ENCODE assay signal across 1 cellular context in the genomic region with DNA sequence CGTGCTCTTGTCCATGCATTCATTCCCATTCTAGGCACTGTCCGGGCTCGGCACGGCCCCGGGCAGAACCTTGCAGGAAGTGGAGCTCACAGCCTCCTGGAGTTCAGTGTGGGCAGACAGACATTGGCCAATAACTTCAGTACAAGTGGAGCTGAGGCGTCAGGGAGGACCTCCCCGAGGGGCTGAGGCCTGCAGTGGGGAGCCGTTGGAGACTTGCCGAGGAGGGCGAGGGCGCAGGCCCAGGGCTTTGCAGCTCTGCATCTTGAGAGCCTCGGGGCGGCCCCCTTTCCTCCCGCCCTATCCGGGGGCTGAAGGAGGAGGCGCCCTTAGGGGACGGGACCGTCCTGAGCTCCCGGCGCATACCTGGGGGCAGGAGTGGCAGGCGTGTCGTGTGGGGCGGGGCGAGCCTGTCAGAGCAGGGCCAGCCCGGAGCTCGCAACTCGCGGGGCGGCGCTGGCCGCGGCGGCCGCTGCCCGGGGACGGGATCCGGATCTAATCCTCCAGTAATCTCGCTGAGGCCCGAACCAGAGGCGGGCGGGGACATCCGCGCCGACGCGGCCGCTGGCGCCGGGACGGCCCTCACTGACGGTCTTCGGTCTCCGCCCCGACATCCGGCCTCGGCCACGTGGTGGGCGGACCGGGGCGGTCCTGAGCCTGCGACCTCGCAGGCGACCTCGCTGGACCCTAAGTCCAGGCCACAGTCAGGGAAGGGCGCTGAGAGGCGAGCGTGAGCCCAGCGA.
TF ChIP-seq lines count a peak whose summit lies in the region.

ACY1 (plus strand) TSS at position 698 of the 740 bp plus-strand sequence. CDS start 530 bp downstream, outside the sequence.

TF ChIP-seq in K562, 482 proteins besides CTCF, POLR2A, EP300 and RAD21 (continued from another document and continues in another):
- TF ChIP-seq PYGO2 (tag; IDR thresholded peaks at IDR 0.05), result no peak
- TF ChIP-seq ZNF444 (CRISPR knock-in tag; IDR thresholded peaks at IDR 0.05), result no peak
- TF ChIP-seq ZNF134 (CRISPR knock-in tag; conservative IDR thresholded peaks at IDR 0.05), result no peak
- peak; percentile 87 for TF ChIP-seq ZFX (CRISPR knock-in tag; IDR thresholded peaks at IDR 0.05)
- TF ChIP-seq NCOA6 (IDR thresholded peaks at IDR 0.05), result no peak
- no peak for TF ChIP-seq KAT2B (IDR thresholded peaks at IDR 0.05; ENCODE audit: low read depth, low read length)
- no peak for TF ChIP-seq ZNF184 (CRISPR knock-in tag; IDR thresholded peaks at IDR 0.05)
- TF ChIP-seq ZFP30 (CRISPR knock-in tag; IDR thresholded peaks at IDR 0.05; ENCODE audit: borderline replicate concordance), result no peak
- peak; percentile 75 to 76 for TF ChIP-seq E2F6 (IDR thresholded peaks at IDR 0.05; ENCODE audit: borderline replicate concordance in 1 of 2, extremely low read depth in 1 of 2, insufficient read depth in 1 of 2, insufficient read length in 1 of 2, low read depth in 1 of 2, low read length in 1 of 2, poor library complexity in 1 of 2, severe bottlenecking in 1 of 2)
- no peak for TF ChIP-seq EHMT2 (IDR thresholded peaks at IDR 0.05)
- TF ChIP-seq, protein P1, sequence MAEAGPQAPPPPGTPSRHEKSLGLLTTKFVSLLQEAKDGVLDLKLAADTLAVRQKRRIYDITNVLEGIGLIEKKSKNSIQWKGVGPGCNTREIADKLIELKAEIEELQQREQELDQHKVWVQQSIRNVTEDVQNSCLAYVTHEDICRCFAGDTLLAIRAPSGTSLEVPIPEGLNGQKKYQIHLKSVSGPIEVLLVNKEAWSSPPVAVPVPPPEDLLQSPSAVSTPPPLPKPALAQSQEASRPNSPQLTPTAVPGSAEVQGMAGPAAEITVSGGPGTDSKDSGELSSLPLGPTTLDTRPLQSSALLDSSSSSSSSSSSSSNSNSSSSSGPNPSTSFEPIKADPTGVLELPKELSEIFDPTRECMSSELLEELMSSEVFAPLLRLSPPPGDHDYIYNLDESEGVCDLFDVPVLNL (CRISPR knock-in tag; IDR thresholded peaks at IDR 0.05; ENCODE audit: low read depth), result no peak
- TF ChIP-seq HNRNPLL (IDR thresholded peaks at IDR 0.05; ENCODE audit: low read depth, low read length, poor library complexity, severe bottlenecking), result peak; percentile 13
- TF ChIP-seq ZNF347 (CRISPR knock-in tag; IDR thresholded peaks at IDR 0.05; ENCODE audit: low read depth), result no peak
- TF ChIP-seq HNRNPUL1 (IDR thresholded peaks at IDR 0.05; ENCODE audit: low read length), result no peak
- TF ChIP-seq XRCC3 (IDR thresholded peaks at IDR 0.05), result no peak
- 0 out of 2 replicates have a peak, but pooled peaks have one; percentile 59 for TF ChIP-seq TGIF2 (CRISPR knock-in tag; IDR thresholded peaks at IDR 0.05)
- no peak for TF ChIP-seq SNRNP70 (optimal IDR thresholded peaks at IDR 0.05; ENCODE audit: low read depth, low read length)
- no peak for TF ChIP-seq ZNF551 (CRISPR knock-in tag; IDR thresholded peaks at IDR 0.05)
- TF ChIP-seq POLR2G (IDR thresholded peaks at IDR 0.05; ENCODE audit: low read depth, low read length), result peak; percentile 95
- TF ChIP-seq ETV1 (tag; conservative IDR thresholded peaks at IDR 0.05; ENCODE audit: low read depth), result peak; percentile 73
- no peak for TF ChIP-seq KLF6 (CRISPR knock-in tag; IDR thresholded peaks at IDR 0.05; ENCODE audit: borderline replicate concordance)
- TF ChIP-seq KHSRP (IDR thresholded peaks at IDR 0.05), result no peak
- TF ChIP-seq EZH2 (IDR thresholded peaks at IDR 0.05; ENCODE audit: borderline replicate concordance, low read depth, low read length), result no peak
- TF ChIP-seq STAG1 (CRISPR knock-in tag; IDR thresholded peaks at IDR 0.05; ENCODE audit: borderline replicate concordance), result no peak
- TF ChIP-seq, protein P2, sequence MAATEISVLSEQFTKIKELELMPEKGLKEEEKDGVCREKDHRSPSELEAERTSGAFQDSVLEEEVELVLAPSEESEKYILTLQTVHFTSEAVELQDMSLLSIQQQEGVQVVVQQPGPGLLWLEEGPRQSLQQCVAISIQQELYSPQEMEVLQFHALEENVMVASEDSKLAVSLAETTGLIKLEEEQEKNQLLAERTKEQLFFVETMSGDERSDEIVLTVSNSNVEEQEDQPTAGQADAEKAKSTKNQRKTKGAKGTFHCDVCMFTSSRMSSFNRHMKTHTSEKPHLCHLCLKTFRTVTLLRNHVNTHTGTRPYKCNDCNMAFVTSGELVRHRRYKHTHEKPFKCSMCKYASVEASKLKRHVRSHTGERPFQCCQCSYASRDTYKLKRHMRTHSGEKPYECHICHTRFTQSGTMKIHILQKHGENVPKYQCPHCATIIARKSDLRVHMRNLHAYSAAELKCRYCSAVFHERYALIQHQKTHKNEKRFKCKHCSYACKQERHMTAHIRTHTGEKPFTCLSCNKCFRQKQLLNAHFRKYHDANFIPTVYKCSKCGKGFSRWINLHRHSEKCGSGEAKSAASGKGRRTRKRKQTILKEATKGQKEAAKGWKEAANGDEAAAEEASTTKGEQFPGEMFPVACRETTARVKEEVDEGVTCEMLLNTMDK (IDR thresholded peaks at IDR 0.05; ENCODE audit: borderline replicate concordance, insufficient read depth, low read depth, low read length, poor library complexity, severe bottlenecking), result no peak
- no peak for TF ChIP-seq THRB (CRISPR knock-in tag; conservative IDR thresholded peaks at IDR 0.05)
- TF ChIP-seq ESRRA (IDR thresholded peaks at IDR 0.05; ENCODE audit: borderline replicate concordance, low read depth), result peak; percentile 80; the same call in 1 of the 2 replicates
- no peak for TF ChIP-seq TSHZ1 (CRISPR knock-in tag; IDR thresholded peaks at IDR 0.05)
- 0 out of 2 replicates have a peak, but pooled peaks have one; percentile 31 for TF ChIP-seq SOX6 (IDR thresholded peaks at IDR 0.05)
- TF ChIP-seq DDX20 (tag; IDR thresholded peaks at IDR 0.05; ENCODE audit: low read depth), result no peak
- no peak for TF ChIP-seq HMG20B (CRISPR knock-in tag; IDR thresholded peaks at IDR 0.05)
- TF ChIP-seq, protein P3, sequence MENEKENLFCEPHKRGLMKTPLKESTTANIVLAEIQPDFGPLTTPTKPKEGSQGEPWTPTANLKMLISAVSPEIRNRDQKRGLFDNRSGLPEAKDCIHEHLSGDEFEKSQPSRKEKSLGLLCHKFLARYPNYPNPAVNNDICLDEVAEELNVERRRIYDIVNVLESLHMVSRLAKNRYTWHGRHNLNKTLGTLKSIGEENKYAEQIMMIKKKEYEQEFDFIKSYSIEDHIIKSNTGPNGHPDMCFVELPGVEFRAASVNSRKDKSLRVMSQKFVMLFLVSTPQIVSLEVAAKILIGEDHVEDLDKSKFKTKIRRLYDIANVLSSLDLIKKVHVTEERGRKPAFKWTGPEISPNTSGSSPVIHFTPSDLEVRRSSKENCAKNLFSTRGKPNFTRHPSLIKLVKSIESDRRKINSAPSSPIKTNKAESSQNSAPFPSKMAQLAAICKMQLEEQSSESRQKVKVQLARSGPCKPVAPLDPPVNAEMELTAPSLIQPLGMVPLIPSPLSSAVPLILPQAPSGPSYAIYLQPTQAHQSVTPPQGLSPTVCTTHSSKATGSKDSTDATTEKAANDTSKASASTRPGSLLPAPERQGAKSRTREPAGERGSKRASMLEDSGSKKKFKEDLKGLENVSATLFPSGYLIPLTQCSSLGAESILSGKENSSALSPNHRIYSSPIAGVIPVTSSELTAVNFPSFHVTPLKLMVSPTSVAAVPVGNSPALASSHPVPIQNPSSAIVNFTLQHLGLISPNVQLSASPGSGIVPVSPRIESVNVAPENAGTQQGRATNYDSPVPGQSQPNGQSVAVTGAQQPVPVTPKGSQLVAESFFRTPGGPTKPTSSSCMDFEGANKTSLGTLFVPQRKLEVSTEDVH (IDR thresholded peaks at IDR 0.05; ENCODE audit: low read depth, partially characterized antibody), result no peak
- TF ChIP-seq FIP1L1 (IDR thresholded peaks at IDR 0.05; ENCODE audit: low read depth, low read length, poor library complexity, severe bottlenecking), result no peak
- no peak for TF ChIP-seq RHOXF2B (CRISPR knock-in tag; conservative IDR thresholded peaks at IDR 0.05)
- TF ChIP-seq ZNF3 (CRISPR knock-in tag; IDR thresholded peaks at IDR 0.05), result no peak
- TF ChIP-seq GTF2F1 (IDR thresholded peaks at IDR 0.05; ENCODE audit: low read depth, low read length), result 0 out of 2 replicates have a peak, but pooled peaks have one; percentile 26
- peak; percentile 98 for TF ChIP-seq MYC (IDR thresholded peaks at IDR 0.05; ENCODE audit: low read depth, low read length)
- TF ChIP-seq MYC (CRISPR knock-in tag; IDR thresholded peaks at IDR 0.05; ENCODE audit: borderline replicate concordance, low read depth), result no peak
- peak; percentile 96 for TF ChIP-seq RBFOX2 (IDR thresholded peaks at IDR 0.05; ENCODE audit: low read depth, low read length)
- no peak for TF ChIP-seq MAFF (IDR thresholded peaks at IDR 0.05; ENCODE audit: low read length)
- no peak for TF ChIP-seq ZNF561 (CRISPR knock-in tag; conservative IDR thresholded peaks at IDR 0.05)
- no peak for TF ChIP-seq MCM3 (IDR thresholded peaks at IDR 0.05)
- no peak for TF ChIP-seq CREB5 (CRISPR knock-in tag; IDR thresholded peaks at IDR 0.05)
- TF ChIP-seq, protein P4, sequence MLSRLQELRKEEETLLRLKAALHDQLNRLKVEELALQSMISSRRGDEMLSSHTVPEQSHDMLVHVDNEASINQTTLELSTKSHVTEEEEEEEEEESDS (CRISPR knock-in tag; IDR thresholded peaks at IDR 0.05), result no peak
- TF ChIP-seq, protein P5, sequence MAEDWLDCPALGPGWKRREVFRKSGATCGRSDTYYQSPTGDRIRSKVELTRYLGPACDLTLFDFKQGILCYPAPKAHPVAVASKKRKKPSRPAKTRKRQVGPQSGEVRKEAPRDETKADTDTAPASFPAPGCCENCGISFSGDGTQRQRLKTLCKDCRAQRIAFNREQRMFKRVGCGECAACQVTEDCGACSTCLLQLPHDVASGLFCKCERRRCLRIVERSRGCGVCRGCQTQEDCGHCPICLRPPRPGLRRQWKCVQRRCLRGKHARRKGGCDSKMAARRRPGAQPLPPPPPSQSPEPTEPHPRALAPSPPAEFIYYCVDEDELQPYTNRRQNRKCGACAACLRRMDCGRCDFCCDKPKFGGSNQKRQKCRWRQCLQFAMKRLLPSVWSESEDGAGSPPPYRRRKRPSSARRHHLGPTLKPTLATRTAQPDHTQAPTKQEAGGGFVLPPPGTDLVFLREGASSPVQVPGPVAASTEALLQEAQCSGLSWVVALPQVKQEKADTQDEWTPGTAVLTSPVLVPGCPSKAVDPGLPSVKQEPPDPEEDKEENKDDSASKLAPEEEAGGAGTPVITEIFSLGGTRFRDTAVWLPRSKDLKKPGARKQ (CRISPR knock-in tag; IDR thresholded peaks at IDR 0.05), result no peak
